In the genomic region with DNA sequence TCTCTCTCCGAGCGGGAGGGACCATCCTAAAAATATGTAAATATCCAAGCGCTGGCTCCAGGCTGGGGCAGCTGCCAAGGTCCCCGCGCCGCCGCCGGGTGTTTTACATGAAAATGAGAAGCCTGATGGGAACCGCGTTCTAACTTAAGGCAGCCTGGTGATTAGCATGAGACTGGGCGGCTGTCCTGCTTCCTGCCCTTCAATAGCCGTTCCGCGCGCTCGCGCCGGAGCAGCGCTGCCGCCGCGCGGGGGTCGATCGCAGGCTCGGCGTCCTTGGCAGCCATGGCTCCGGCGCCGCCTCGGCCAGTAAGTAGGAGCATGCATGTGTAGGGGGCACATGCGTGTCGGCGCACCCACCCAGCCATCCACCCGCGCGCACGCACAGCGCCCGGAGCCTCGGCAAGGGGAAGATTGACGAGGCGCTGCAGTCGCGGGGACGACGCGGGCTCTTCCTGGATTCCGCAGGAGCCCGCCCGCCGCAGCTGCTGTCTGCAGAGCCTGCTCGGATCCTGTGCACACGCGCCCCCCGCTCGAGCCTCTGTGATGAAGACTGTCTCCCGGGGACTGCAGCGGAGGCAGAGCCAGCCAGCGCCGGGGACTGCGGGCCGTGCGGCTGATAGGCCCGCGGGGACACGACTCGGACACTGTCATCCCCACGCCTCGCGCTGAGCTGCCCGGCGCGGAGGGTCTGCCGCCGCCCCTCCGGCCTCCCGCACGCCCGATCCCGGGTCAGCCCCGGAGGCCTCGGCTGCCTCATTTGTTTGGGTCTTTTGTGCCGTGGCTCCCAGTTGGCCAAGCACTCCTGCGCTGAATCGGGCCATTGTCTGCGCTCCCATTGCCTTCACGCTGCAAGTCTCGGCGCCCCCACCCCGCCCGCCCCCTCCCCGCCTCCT, we compare ENCODE assay signal across 8 cellular contexts. TPM values are rescaled to one million over a fixed set of nuclear protein-coding genes. Genes with fewer than 3 reads are reported as not detected.
DNase-seq lines count a peak whose midpoint lies in the region; ATAC-seq, FAIRE-seq and TF ChIP-seq lines count a peak whose summit lies in the region.

No MANE protein-coding gene starts in this region.

- TF ChIP-seq CTCF in Calu3 (IDR thresholded peaks at IDR 0.05; ENCODE audit: unreplicated experiment) (no peak), right atrium auricular region (IDR thresholded peaks at IDR 0.05) (no peak)

- no peak overlapping the region for H2AK5ac ChIP-seq in trophoblast cell (ENCODE audit: low read length)

- H3K14ac ChIP-seq in trophoblast cell (ENCODE audit: low read length): peak overlapping the region; percentile 75

- H4K12ac ChIP-seq in trophoblast cell (ENCODE audit: low read depth, low read length): peak overlapping the region; percentile 74

- H4K91ac ChIP-seq in trophoblast cell (ENCODE audit: low read depth, low read length): peak overlapping the region; percentile 61

- no peak overlapping the region for H2BK120ac ChIP-seq in trophoblast cell (ENCODE audit: insufficient read depth, low read length, poor library complexity)

- no peak overlapping the region for H3K23ac ChIP-seq in trophoblast cell (ENCODE audit: low read length)

- H3K18ac ChIP-seq in trophoblast cell (ENCODE audit: low read length): no peak overlapping the region

- H3K79me1 ChIP-seq in trophoblast cell (ENCODE audit: low read length): peaks cover 13% of the 10 kb centered on the region

- no peak overlapping the region for H2BK5ac ChIP-seq in trophoblast cell (ENCODE audit: low read depth, low read length, poor library complexity)

- no TSS peak for BruUV-seq in Calu3 (replicated peaks; lab: Mats Ljungman, UMichigan)

- H2AFZ ChIP-seq in trophoblast cell (ENCODE audit: insufficient read depth, low read length, poor library complexity): peak overlapping the region; percentile 62

- no peak overlapping the region for H2BK12ac ChIP-seq in trophoblast cell (ENCODE audit: low read length)

- peaks cover 27% of the 10 kb centered on the region for H3K36me3 Mint-ChIP-seq in Calu3 (ENCODE audit: insufficient read depth, unreplicated experiment)

- no peak for ATAC-seq in GM19463 (IDR thresholded peaks at IDR 0.05; ENCODE audit: unreplicated experiment)

- peak; percentile 22 for DNase-seq in Calu3
- DNase-seq in MG63: peak; percentile 48
- DNase-seq in amniotic epithelial cell (ENCODE audit: low read depth): peak; percentile 13
- no peak for DNase-seq in right atrium auricular region (ENCODE audit: low spot score)
- DNase-seq in trophoblast cell: peak; percentile 7 to 54
- no peak for DNase-seq in RCC 7860 (ENCODE audit: low spot score)
- DNase-seq in HCEC 1CT: no peak

- CTCF ChIA-PET in Calu3 (lab: Charles Lee): no interaction called here

- no peaks in the 10 kb centered on the region for H3K27me3 Mint-ChIP-seq in Calu3 (ENCODE audit: unreplicated experiment)

- H3K9me3 ChIP-seq in MG63 (no peaks in the 10 kb centered on the region), right atrium auricular region (no peaks in the 10 kb centered on the region), trophoblast cell (ENCODE audit: insufficient read depth, low read depth, low read length) (peaks cover 4% of the 10 kb centered on the region)

- H3K36me3 ChIP-seq in MG63: no peaks in the 10 kb centered on the region
- no peaks in the 10 kb centered on the region for H3K36me3 ChIP-seq in right atrium auricular region
- H3K36me3 ChIP-seq in trophoblast cell (ENCODE audit: control insufficient read depth in 1 of 2, insufficient read depth in 2 of 2, low read length in 2 of 2): no peaks in the 10 kb centered on the region

- H3K79me2 ChIP-seq in trophoblast cell (ENCODE audit: control insufficient read depth, insufficient read depth, low read length, poor library complexity): peaks cover 10% of the 10 kb centered on the region

- H3K4me3 Mint-ChIP-seq in Calu3 (ENCODE audit: low read depth, unreplicated experiment): peak overlapping the region; percentile 75

- no CpG with 5 or more reads among the region's 93 CpGs for WGBS in trophoblast cell (ENCODE audit: extremely low coverage, insufficient coverage, insufficient read length)

- H3K4me3 ChIP-seq in MG63 (peak overlapping the region; percentile 56), right atrium auricular region (peak overlapping the region; percentile 71 to 75), trophoblast cell (ENCODE audit: low read depth, low read length) (peak overlapping the region; percentile 95)

- peak overlapping the region; percentile 99 for H3K4me2 ChIP-seq in trophoblast cell (ENCODE audit: low read length)

- H4K8ac ChIP-seq in trophoblast cell (ENCODE audit: low read depth, low read length): peak overlapping the region; percentile 74

- H3K4me1 Mint-ChIP-seq in Calu3 (ENCODE audit: low read depth, unreplicated experiment): no peaks in the 10 kb centered on the region

- H3K4me1 ChIP-seq in right atrium auricular region (peaks cover 0 to 27% of the 10 kb centered on the region in 2 donors), trophoblast cell (ENCODE audit: control insufficient read depth in 1 of 2, insufficient read depth in 2 of 2, low read length in 2 of 2) (peaks cover 2 to 10% of the 10 kb centered on the region in 2 experiments)

- H3K27ac Mint-ChIP-seq in Calu3 (ENCODE audit: unreplicated experiment): no peak overlapping the region

- no peaks in the 10 kb centered on the region for H3K9me3 Mint-ChIP-seq in Calu3 (ENCODE audit: low read depth, unreplicated experiment)

- intact Hi-C loops in Calu3 (cut with micrococcal nuclease; ENCODE audit: unreplicated experiment): no loop called here

- H3K4ac ChIP-seq in trophoblast cell (ENCODE audit: low read depth, low read length): peak overlapping the region; percentile 58

- no peak for FAIRE-seq in RCC 7860 (lab: Jason Lieb, UNC)

- H3K27me3 ChIP-seq in MG63: peaks cover 13% of the 10 kb centered on the region
- H3K27me3 ChIP-seq in right atrium auricular region: no peaks in the 10 kb centered on the region
- no peaks in the 10 kb centered on the region for H3K27me3 ChIP-seq in trophoblast cell (ENCODE audit: insufficient read depth, low read length)

- H3K27ac ChIP-seq in right atrium auricular region (peak overlapping the region; percentile 87 to 90), trophoblast cell (ENCODE audit: low read depth, low read length) (no peak overlapping the region)

- H3K9ac ChIP-seq in trophoblast cell (ENCODE audit: low read length): peak overlapping the region; percentile 77

RNA-seq across cellular contexts. Expression of a gene that starts 0.7 kb away (rescaled TPM):
- total RNA-seq in Calu3 (2022): 7.1 and 10.0 TPM in 2 replicates
- total RNA-seq in MG63 (2014; rRNA removed; shearing (Covaris generic); ENCODE audit: low replicate concordance): 0.89 and 1.8 TPM in 2 replicates
- total RNA-seq in right atrium auricular region: 10 to 100 TPM; 18.5 to 25.8 TPM
- polyA plus RNA-seq in trophoblast cell (2013): 5.0 and 5.4 TPM in 2 replicates

Comparison
In these comparisons a context has a peak if more than half of its experiments do, and no peak if none do; other contexts are left out.
1. DNase-seq: peak in Calu3 (single experiment), MG63 (single experiment), amniotic epithelial cell (single experiment) and trophoblast cell (2 of 2); none in right atrium auricular region (single experiment), RCC 7860 (single experiment) and HCEC 1CT (single experiment).
2. Peak in every context shown above with its lines, with median percentiles within 50 percentile points of each other: H3K4me3 ChIP-seq.